ENCODE assay signal across 15 cellular contexts in the genomic region with DNA sequence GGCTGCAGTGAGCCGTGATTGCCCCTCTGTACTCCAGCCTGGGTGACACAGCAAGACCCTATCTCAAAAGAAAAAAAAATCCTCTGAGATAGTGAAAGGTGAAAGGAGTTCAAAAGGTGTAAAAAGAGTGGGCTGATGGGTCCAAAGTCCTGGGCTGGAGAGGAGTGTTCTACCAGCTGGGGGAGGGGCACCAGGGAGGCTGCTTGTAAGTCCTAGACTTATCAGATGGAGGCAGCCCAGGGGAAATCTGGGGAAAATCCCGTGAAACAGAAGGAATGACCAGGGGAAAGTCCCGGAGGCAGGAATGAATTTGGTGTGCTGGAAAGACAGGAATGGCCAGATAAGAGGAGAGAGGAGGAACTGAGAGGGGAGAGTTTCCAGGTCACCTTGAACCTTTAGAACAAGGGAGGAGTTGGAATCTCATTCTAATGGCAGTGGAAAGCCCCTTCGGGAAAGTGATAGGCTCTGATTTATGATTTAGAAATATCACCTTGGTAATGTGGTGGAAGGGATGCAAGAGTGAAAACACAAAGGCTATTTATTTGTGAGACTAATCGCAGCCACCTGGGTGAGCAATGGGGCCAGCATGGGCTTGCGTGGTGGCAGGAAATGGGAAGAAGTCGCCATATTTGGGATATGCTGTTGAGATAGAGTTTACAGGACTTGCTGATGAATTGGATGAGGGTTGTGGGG. TPM values are rescaled to one million over a fixed set of nuclear protein-coding genes. Genes with fewer than 3 reads are reported as not detected.
DNase-seq lines count a peak whose midpoint lies in the region; ATAC-seq and TF ChIP-seq lines count a peak whose summit lies in the region.
"Had no signal": no experiment of that assay in that cellular context is flagged by ENCODE, and none has a peak within 500 bp of the region (broad histone marks: within the 10 kb centered on the region; RNA-seq: fewer than 3 reads in every experiment).

No MANE protein-coding gene starts in this region.

- H4K8ac ChIP-seq in trophoblast cell (ENCODE audit: low read depth, low read length): no peak overlapping the region

- peak overlapping the region; percentile 84 for H2BK5ac ChIP-seq in trophoblast cell (ENCODE audit: low read depth, low read length, poor library complexity)

- H3K9me3 ChIP-seq in trophoblast cell (ENCODE audit: insufficient read depth, low read depth, low read length): no peaks in the 10 kb centered on the region
- H3K9me3 ChIP-seq in effector memory CD4-positive, alpha-beta T cell (ENCODE audit: control insufficient read depth, low read length): no peaks in the 10 kb centered on the region
- H3K9me3 ChIP-seq: thyroid gland had no signal

- H3K79me2 ChIP-seq in trophoblast cell (ENCODE audit: control insufficient read depth, insufficient read depth, low read length, poor library complexity): no peaks in the 10 kb centered on the region

- H4K91ac ChIP-seq in trophoblast cell (ENCODE audit: low read depth, low read length): peak overlapping the region; percentile 68

- no peak overlapping the region for H3K23ac ChIP-seq in trophoblast cell (ENCODE audit: low read length)

- H3K27me3 ChIP-seq in trophoblast cell (ENCODE audit: insufficient read depth, low read length): no peaks in the 10 kb centered on the region
- no peaks in the 10 kb centered on the region for H3K27me3 ChIP-seq in effector memory CD4-positive, alpha-beta T cell (replicated peaks; ENCODE audit: control insufficient read depth, insufficient read depth, low read length, poor library complexity, severe bottlenecking)
- H3K27me3 ChIP-seq: thyroid gland had no signal

- H2BK12ac ChIP-seq in trophoblast cell (ENCODE audit: low read length): peak overlapping the region; percentile 93

- peak overlapping the region; percentile 39 for H3K4me2 ChIP-seq in trophoblast cell (ENCODE audit: low read length)

- TF ChIP-seq CTCF in GM12865 (IDR thresholded peaks at IDR 0.05; ENCODE audit: insufficient read depth, low read depth, low read length, missing control alignments): no peak

- H3K4ac ChIP-seq in trophoblast cell (ENCODE audit: low read depth, low read length): peak overlapping the region; percentile 49

- peak overlapping the region; percentile 71 for H3K18ac ChIP-seq in trophoblast cell (ENCODE audit: low read length)

- no peak overlapping the region for H4K12ac ChIP-seq in trophoblast cell (ENCODE audit: low read depth, low read length)

- peak overlapping the region; percentile 81 for H2AFZ ChIP-seq in trophoblast cell (ENCODE audit: insufficient read depth, low read length, poor library complexity)

- H3K4me1 ChIP-seq in trophoblast cell (ENCODE audit: control insufficient read depth in 1 of 2, insufficient read depth in 2 of 2, low read length in 2 of 2): peaks cover 8 to 9% of the 10 kb centered on the region in 2 experiments
- peaks cover 2% of the 10 kb centered on the region for H3K4me1 ChIP-seq in effector memory CD4-positive, alpha-beta T cell (ENCODE audit: control insufficient read depth, insufficient read depth, low read length, poor library complexity, severe bottlenecking)
- H3K4me1 ChIP-seq: thyroid gland had no signal

- peaks cover 0 to 2% of the 10 kb centered on the region in 2 experiments for H3K36me3 ChIP-seq in trophoblast cell (ENCODE audit: control insufficient read depth in 1 of 2, insufficient read depth in 2 of 2, low read length in 2 of 2)
- no peaks in the 10 kb centered on the region for H3K36me3 ChIP-seq in effector memory CD4-positive, alpha-beta T cell (ENCODE audit: control insufficient read depth, insufficient read depth, low read length)
- H3K36me3 ChIP-seq: thyroid gland had no signal

- ATAC-seq in Right ventricle myocardium inferior (no peak), HG03378 (IDR thresholded peaks at IDR 0.05; ENCODE audit: unreplicated experiment) (no peak)

- peak; percentile 48 for DNase-seq in GM12865 (ENCODE audit: low read depth)
- peak; percentile 51 for DNase-seq in RPMI7951 (ENCODE audit: low read depth)
- peak; percentile 31 for DNase-seq in iPS-NIHi11 (ENCODE audit: low spot score)
- peak; percentile 81 to 93 for DNase-seq in trophoblast cell
- DNase-seq in effector memory CD4-positive, alpha-beta T cell: no peak
- DNase-seq in Right ventricle myocardium inferior (ENCODE audit: missing footprints): no peak
- DNase-seq in HCEC 1CT: no peak
- DNase-seq: activated CD4-positive, CD25-positive, alpha-beta regulatory T cell; AML-193; DND-41; KG1; NCI-H1417 treated with DMSO at 0.1 percent for 48 hours; NCI-H446 treated with DMSO at 0.1 percent for 48 hours; thyroid gland had no signal

- no peak overlapping the region for H3K9ac ChIP-seq in trophoblast cell (ENCODE audit: low read length)

- no peak overlapping the region for H2AK5ac ChIP-seq in trophoblast cell (ENCODE audit: low read length)

- WGBS in trophoblast cell (ENCODE audit: extremely low coverage, insufficient coverage, insufficient read length): no CpG with 5 or more reads among the region's 7 CpGs

- peak overlapping the region; percentile 52 for H3K27ac ChIP-seq in trophoblast cell (ENCODE audit: low read depth, low read length)
- no peak overlapping the region for H3K27ac ChIP-seq in effector memory CD4-positive, alpha-beta T cell (ENCODE audit: insufficient read depth, low read length, poor library complexity, severe bottlenecking)
- H3K27ac ChIP-seq: thyroid gland had no signal

- peak overlapping the region; percentile 66 for H3K14ac ChIP-seq in trophoblast cell (ENCODE audit: low read length)

- H3K79me1 ChIP-seq in trophoblast cell (ENCODE audit: low read length): peaks cover 3% of the 10 kb centered on the region

- peak overlapping the region; percentile 94 for H2BK120ac ChIP-seq in trophoblast cell (ENCODE audit: insufficient read depth, low read length, poor library complexity)

- intact Hi-C loops in Right ventricle myocardium inferior (cut with DNase I): no loop called here

- H3K4me3 ChIP-seq in GM12865 (ENCODE audit: low read depth, low read length) (no peak overlapping the region), trophoblast cell (ENCODE audit: low read depth, low read length) (no peak overlapping the region)
- no peak overlapping the region for H3K4me3 ChIP-seq in effector memory CD4-positive, alpha-beta T cell (ENCODE audit: insufficient read depth, low read depth, low read length, poor library complexity, severe bottlenecking)
- H3K4me3 ChIP-seq: thyroid gland had no signal

RNA-seq across cellular contexts. Expression of gene PPP4R2, which starts 23.4 kb away (rescaled TPM):
- 58.6 and 74.0 TPM in 2 replicates for total RNA-seq in RPMI7951 (2014; rRNA removed; shearing (Covaris generic))
- 40.2 and 42.6 TPM in 2 replicates for polyA plus RNA-seq in trophoblast cell (2013)
- 52.8 TPM for total RNA-seq in Right ventricle myocardium inferior

Comparison
In these comparisons a context has a peak if more than half of its experiments do, and no peak if none do; other contexts are left out.
1. DNase-seq: peak in GM12865 (single experiment), RPMI7951 (single experiment), iPS-NIHi11 (single experiment) and trophoblast cell (2 of 2); none in effector memory CD4-positive, alpha-beta T cell (0 of 3), Right ventricle myocardium inferior (single experiment) and HCEC 1CT (single experiment).